In genomic region chr5:115807654-115808052, GRCh38 we compare ENCODE assay signal across 18 cellular contexts. TPM values are rescaled to one million over a fixed set of nuclear protein-coding genes. Genes with fewer than 3 reads are reported as not detected.
"Had no signal": no experiment of that assay in that cellular context is flagged by ENCODE, and none has a peak within 500 bp of the region (broad histone marks: within the 10 kb centered on the region; RNA-seq: fewer than 3 reads in every experiment).

No MANE protein-coding gene starts in this region.

- ATAC-seq: gastrocnemius medialis, left ventricle myocardium superior had no signal

- H3K4me3 Mint-ChIP-seq: activated B cell treated with CpG ODN at 0.5 μM for 24 hours; activated T-helper 1 cell treated with anti-CD3 and anti-CD28 coated beads, Interleukin-12 subunit alpha, Interleukin-12 subunit beta, Interleukin-2, Interleukin-4 antibody, amounts not matched to agents 30 ng/mL and 10 ng/mL and 1 ng/mL, durations not matched to agents 14 hours and 24 hours and 36 hours; central memory CD8-positive, alpha-beta T cell; neural progenitor cell had no signal

- H3K4me1 ChIP-seq: colonic mucosa, gastrocnemius medialis, neural progenitor cell, transverse colon had no signal

- H3K36me3 ChIP-seq: brain microvascular endothelial cell, colonic mucosa, gastrocnemius medialis, suprapubic skin, transverse colon had no signal

- H3K27me3 ChIP-seq: brain microvascular endothelial cell, colonic mucosa, gastrocnemius medialis, neural progenitor cell had no signal

- H3K27ac ChIP-seq: brain microvascular endothelial cell, colonic mucosa, gastrocnemius medialis, neural progenitor cell, suprapubic skin, transverse colon had no signal

- H3K4me1 Mint-ChIP-seq: activated B cell treated with CpG ODN at 0.5 μM for 24 hours; central memory CD8-positive, alpha-beta T cell; neural progenitor cell had no signal

- H3K4me2 ChIP-seq: neural progenitor cell had no signal

- H3K27ac Mint-ChIP-seq: activated B cell treated with CpG ODN at 0.5 μM for 24 hours; activated T-helper 1 cell treated with anti-CD3 and anti-CD28 coated beads, Interleukin-12 subunit alpha, Interleukin-12 subunit beta, Interleukin-2, Interleukin-4 antibody, amounts not matched to agents 30 ng/mL and 10 ng/mL and 1 ng/mL, durations not matched to agents 14 hours and 24 hours and 36 hours; neural progenitor cell; progenitor cell of endocrine pancreas had no signal

- H3K4me3 ChIP-seq: colonic mucosa, gastrocnemius medialis, neural progenitor cell, suprapubic skin, transverse colon had no signal

- H3K9ac ChIP-seq: neural progenitor cell had no signal

- H3K9me3 Mint-ChIP-seq: activated B cell treated with CpG ODN at 0.5 μM for 24 hours; activated T-helper 1 cell treated with anti-CD3 and anti-CD28 coated beads, Interleukin-12 subunit alpha, Interleukin-12 subunit beta, Interleukin-2, Interleukin-4 antibody, amounts not matched to agents 30 ng/mL and 10 ng/mL and 1 ng/mL, durations not matched to agents 14 hours and 24 hours and 36 hours; central memory CD8-positive, alpha-beta T cell; neural progenitor cell had no signal

- H3K9me3 ChIP-seq: colonic mucosa, gastrocnemius medialis, suprapubic skin, transverse colon had no signal

- H2AFZ ChIP-seq: neural progenitor cell had no signal

- H3K27me3 Mint-ChIP-seq: progenitor cell of endocrine pancreas had no signal

- DNase-seq: activated B cell treated with CpG ODN at 0.5 μM for 24 hours; activated CD4-positive, alpha-beta T cell treated with anti-CD3 and anti-CD28 coated beads for 4 hours; activated gamma-delta T cell treated with Interleukin-2 at 50 U/mL for 16 hours; activated T-cell treated with anti-CD3 and anti-CD28 coated beads for 4 hours; anterior cingulate cortex; brain microvascular endothelial cell; colonic mucosa; gastrocnemius medialis; head of caudate nucleus; left ventricle myocardium superior; stimulated activated CD4-positive, alpha-beta T cell treated with anti-CD3 and anti-CD28 coated beads, Interleukin-2, amount 100 ng/mL, for 24 hours; stimulated activated naive CD4-positive, alpha-beta T cell treated with Interleukin-2 at 50 U/mL for 16 hours; transverse colon had no signal

RNA-seq across cellular contexts. Expression of gene CDO1, which starts 8.8 kb away (rescaled TPM):
- total RNA-seq: activated B cell treated with CpG ODN at 0.5 μM for 24 hours had no signal
